ENCODE assay signal across 19 cellular contexts in genomic region chr10:73791871-73792400, GRCh38.
"Had no signal": no experiment of that assay in that cellular context is flagged by ENCODE, and none has a peak within 500 bp of the region (broad histone marks: within the 10 kb centered on the region; RNA-seq: fewer than 3 reads in every experiment).

No MANE protein-coding gene starts in this region.

- H3K4me3 ChIP-seq: body of pancreas, neural progenitor cell, prostate gland, spleen, thyroid gland had no signal

- H3K4me1 ChIP-seq: foreskin keratinocyte, neural progenitor cell had no signal

- H3K27me3 ChIP-seq: body of pancreas, foreskin keratinocyte, neural progenitor cell, spleen, thyroid gland had no signal

- H3K27ac ChIP-seq: body of pancreas, foreskin keratinocyte, neural progenitor cell, prostate gland, thyroid gland, VCaP had no signal

- H3K36me3 ChIP-seq: neural progenitor cell had no signal

- ATAC-seq: activated CD4-positive, CD25-positive, alpha-beta regulatory T cell treated with anti-CD3 and anti-CD28 coated beads, Interleukin-2, amount 50 U/mL, for 24 hours; body of pancreas; foreskin keratinocyte had no signal

- H3K9ac ChIP-seq: neural progenitor cell, SK-N-SH had no signal

- DNase-seq: activated gamma-delta T cell treated with Interleukin-2 at 50 U/mL for 16 hours; anterior cingulate cortex; body of pancreas; dermis blood vessel endothelial cell; effector CD8-positive, alpha-beta T cell; erythroblast; foreskin keratinocyte; immature natural killer cell; mesendoderm; naive B cell; SK-N-SH; spleen; stimulated activated CD4-positive, alpha-beta T cell treated with anti-CD3 and anti-CD28 coated beads, Interleukin-4, amount 100 ng/mL, for 24 hours; substantia nigra; thyroid gland had no signal

- H2AFZ ChIP-seq: neural progenitor cell had no signal

- H3K4me2 ChIP-seq: neural progenitor cell, SK-N-SH had no signal

- H3K9me3 ChIP-seq: body of pancreas, prostate gland, SK-N-SH, spleen, thyroid gland had no signal
